17 cellular contexts compared by ENCODE assay signal in genomic region chr17:73211745-73212144, GRCh38. TPM values are rescaled to one million over a fixed set of nuclear protein-coding genes. Genes with fewer than 3 reads are reported as not detected.
DNase-seq lines count a peak whose midpoint lies in the region; ATAC-seq lines count a peak whose summit lies in the region.
"Had no signal": no experiment of that assay in that cellular context is flagged by ENCODE, and none has a peak within 500 bp of the region (broad histone marks: within the 10 kb centered on the region; RNA-seq: fewer than 3 reads in every experiment).

No MANE protein-coding gene starts in this region.

- H3K27ac Mint-ChIP-seq in stimulated activated effector memory CD8-positive, alpha-beta T cell treated with anti-CD3 and anti-CD28 coated beads, Interleukin-12 subunit alpha, Interleukin-12 subunit beta, amount 100 ng/mL, for 72 hours, result peak overlapping the region; percentile 69
- H3K27ac Mint-ChIP-seq: GM23338 had no signal

- peaks cover 31% of the 10 kb centered on the region for H3K4me1 Mint-ChIP-seq in stimulated activated effector memory CD8-positive, alpha-beta T cell treated with anti-CD3 and anti-CD28 coated beads, Interleukin-12 subunit alpha, Interleukin-12 subunit beta, amount 100 ng/mL, for 72 hours

- H3K36me3 Mint-ChIP-seq in stimulated activated effector memory CD8-positive, alpha-beta T cell treated with anti-CD3 and anti-CD28 coated beads, Interleukin-12 subunit alpha, Interleukin-12 subunit beta, amount 100 ng/mL, for 72 hours, result peaks cover 77% of the 10 kb centered on the region

- H3K4me3 Mint-ChIP-seq in stimulated activated effector memory CD8-positive, alpha-beta T cell treated with anti-CD3 and anti-CD28 coated beads, Interleukin-12 subunit alpha, Interleukin-12 subunit beta, amount 100 ng/mL, for 72 hours, result peak overlapping the region; percentile 48
- H3K4me3 Mint-ChIP-seq: GM23338 had no signal

- no peaks in the 10 kb centered on the region for H3K9me3 Mint-ChIP-seq in stimulated activated effector memory CD8-positive, alpha-beta T cell treated with anti-CD3 and anti-CD28 coated beads, Interleukin-12 subunit alpha, Interleukin-12 subunit beta, amount 100 ng/mL, for 72 hours
- H3K9me3 Mint-ChIP-seq: GM23338 had no signal

- DNase-seq in T-helper 2 cell, result peak in 4 of 5 experiments; percentile 32 to 79 (median 48)
- DNase-seq in activated CD8-positive, alpha-beta memory T cell treated with anti-CD3 and anti-CD28 coated beads, Interleukin-2, amount 50 U/mL, for 4 hours, result peak; percentile 74
- DNase-seq in dermis blood vessel endothelial cell, result peak; percentile 27
- DNase-seq in stimulated activated effector memory CD8-positive, alpha-beta T cell treated with anti-CD3 and anti-CD28 coated beads, Interleukin-12 subunit alpha, Interleukin-12 subunit beta, amount 100 ng/mL, for 72 hours (ENCODE audit: low spot score in 2 of 2), result peak; percentile 35 to 65
- DNase-seq in NCI-H2196 (lab: John Stamatoyannopoulos, UW; ENCODE audit: unreplicated experiment), result no peak
- no peak for DNase-seq in hepatic stellate cell (ENCODE audit: low spot score)
- DNase-seq: brain microvascular endothelial cell, COR-L47, mammary epithelial cell, NCI-H1105 treated with DMSO at 0.1 percent for 48 hours, NCI-H526 treated with DMSO at 0.1 percent for 48 hours, SHP77 treated with DMSO at 0.1 percent for 48 hours, substantia nigra had no signal

- peak; percentile 82 for ATAC-seq in stimulated activated effector memory CD8-positive, alpha-beta T cell treated with anti-CD3 and anti-CD28 coated beads, Interleukin-12 subunit alpha, Interleukin-12 subunit beta, amount 100 ng/mL, for 72 hours
- ATAC-seq in GM21529 (IDR thresholded peaks at IDR 0.05; ENCODE audit: unreplicated experiment), result no peak
- ATAC-seq: GM23338 had no signal

RNA-seq across cellular contexts. Expression of gene COG1, which starts 18.9 kb away (rescaled TPM):
- 18.0 and 22.2 TPM in 2 replicates for total RNA-seq in dermis blood vessel endothelial cell

RNA-seq across cellular contexts. Expression of gene SSTR2, which starts 46.9 kb away (rescaled TPM):
- total RNA-seq in dermis blood vessel endothelial cell, result not detected in 2 replicates
- total RNA-seq: mammary epithelial cell had no signal

RNA-seq across cellular contexts. Expression of gene CPSF4L, which starts 49.9 kb away (rescaled TPM):
- not detected in 2 replicates for total RNA-seq in dermis blood vessel endothelial cell
- total RNA-seq: GM23338, hepatocyte, mammary epithelial cell, osteoblast had no signal

Comparison
In these comparisons a context has a peak if more than half of its experiments do, and no peak if none do; other contexts are left out.
1. DNase-seq: peak in T-helper 2 cell (4 of 5), activated CD8-positive, alpha-beta memory T cell treated with anti-CD3 and anti-CD28 coated beads, Interleukin-2, amount 50 U/mL, for 4 hours (single experiment), dermis blood vessel endothelial cell (single experiment) and stimulated activated effector memory CD8-positive, alpha-beta T cell treated with anti-CD3 and anti-CD28 coated beads, Interleukin-12 subunit alpha, Interleukin-12 subunit beta, amount 100 ng/mL, for 72 hours (2 of 2); none in NCI-H2196 (single experiment) and hepatic stellate cell (single experiment).